6 cellular contexts compared by ENCODE assay signal in genomic region chr20:51227744-51228143, GRCh38.
"Had no signal": no experiment of that assay in that cellular context is flagged by ENCODE, and none has a peak within 500 bp of the region (broad histone marks: within the 10 kb centered on the region; RNA-seq: fewer than 3 reads in every experiment).

No MANE protein-coding gene starts in this region.

- ATAC-seq: GM23338, HepG2 had no signal

- H3K4me3 ChIP-seq: GM23338 had no signal

- H3K4me3 Mint-ChIP-seq: GM23338, H9, IgD-negative memory B cell had no signal

- H3K27ac ChIP-seq: HL-60 had no signal

- H3K4me1 Mint-ChIP-seq: IgD-negative memory B cell had no signal

- H3K27ac Mint-ChIP-seq: GM23338, H9, IgD-negative memory B cell had no signal

- DNase-seq: H9, HCEC 1CT had no signal
